ENCODE assay signal across 21 cellular contexts in the genomic region with DNA sequence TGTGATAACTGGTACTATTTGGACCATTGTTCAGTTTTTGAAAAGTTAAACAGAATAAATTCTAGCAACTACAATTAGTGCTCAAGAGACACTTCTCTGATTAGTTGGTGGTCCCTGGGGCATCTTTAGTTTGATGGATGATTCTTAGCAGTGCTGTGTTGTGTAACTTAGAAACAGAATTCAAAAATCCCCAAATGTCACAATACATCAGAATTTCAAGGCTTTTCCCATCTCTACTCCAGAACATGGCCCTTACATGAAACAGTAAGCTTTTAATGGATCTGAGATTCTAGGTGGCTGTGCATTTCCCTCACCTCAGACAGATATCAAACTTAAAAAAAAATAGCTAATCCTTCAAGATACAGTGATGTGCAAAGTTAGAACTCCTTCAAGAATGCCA.
A peak's percentile ranks its signal among the peaks of the same experiment; 100 is the strongest.
DNase-seq lines count a peak whose midpoint lies in the region; ATAC-seq and TF ChIP-seq lines count a peak whose summit lies in the region.
"Had no signal": no experiment of that assay in that cellular context is flagged by ENCODE, and none has a peak within 500 bp of the region (broad histone marks: within the 10 kb centered on the region; RNA-seq: fewer than 3 reads in every experiment).

No MANE protein-coding gene starts in this region.

- peak; percentile 18 for DNase-seq in A673 (ENCODE audit: low spot score)
- peak; percentile 5 for DNase-seq in EL
- no peak for DNase-seq in body of pancreas
- no peak for DNase-seq in sciatic nerve (ENCODE audit: low spot score)
- DNase-seq in RPMI8226 = no peak
- DNase-seq in H4 (ENCODE audit: low spot score) = no peak
- DNase-seq: Caco-2; CD4-positive, CD25-positive, alpha-beta regulatory T cell; CD8-positive, alpha-beta T cell; DMS153; DND-41; GDM1; GOT3; H7; HCEC 1CT had no signal

- ATAC-seq in body of pancreas = peak; percentile 24
- ATAC-seq in sciatic nerve = peak; percentile 50
- ATAC-seq in HG02973 (IDR thresholded peaks at IDR 0.05; ENCODE audit: unreplicated experiment) = no peak
- ATAC-seq in HG03442 (IDR thresholded peaks at IDR 0.05; ENCODE audit: unreplicated experiment) = no peak
- ATAC-seq: CD8-positive, alpha-beta T cell; GM12878 had no signal

- H3K27ac ChIP-seq in A673 (ENCODE audit: low read depth, low read length, poor library complexity, severe bottlenecking) (no peak overlapping the region), body of pancreas (no peak overlapping the region)
- H3K27ac ChIP-seq: 22Rv1, BLaER1, C4-2B had no signal

- H3K4me1 ChIP-seq in A673 (ENCODE audit: insufficient read depth, low read length, poor library complexity, severe bottlenecking) (no peaks in the 10 kb centered on the region), body of pancreas (no peaks in the 10 kb centered on the region)
- H3K4me1 ChIP-seq: BLaER1, Caco-2 had no signal

- H3K9me3 ChIP-seq in A673 (ENCODE audit: low read depth, low read length, poor library complexity, severe bottlenecking) = no peaks in the 10 kb centered on the region
- H3K9me3 ChIP-seq in body of pancreas = no peaks in the 10 kb centered on the region
- H3K9me3 ChIP-seq: BLaER1, Caco-2 had no signal

- no peak overlapping the region for H3K4me3 ChIP-seq in A673 (ENCODE audit: low read depth, low read length, poor library complexity, severe bottlenecking)
- H3K4me3 ChIP-seq in body of pancreas = no peak overlapping the region
- H3K4me3 ChIP-seq: BLaER1, GM12878 had no signal

- CTCF ChIA-PET in A673 (lab: Charles Lee) = no interaction called here

- H3K36me3 ChIP-seq in A673 (ENCODE audit: insufficient read depth, low read length, poor library complexity, severe bottlenecking) (no peaks in the 10 kb centered on the region), body of pancreas (replicated peaks in 1 of 2; ENCODE audit: insufficient read depth in 1 of 2, low read depth in 2 of 2) (no peaks in the 10 kb centered on the region)
- H3K36me3 ChIP-seq: BLaER1 had no signal

- TF ChIP-seq POLR2A in body of pancreas (IDR thresholded peaks at IDR 0.05) = no peak

- TF ChIP-seq CTCF in A673 (conservative IDR thresholded peaks at IDR 0.05; ENCODE audit: low read depth, low read length) (no peak), body of pancreas (IDR thresholded peaks at IDR 0.05) (no peak)

- BruUV-seq in A673 (replicated peaks; lab: Mats Ljungman, UMichigan) = no TSS peak

- H3K27me3 ChIP-seq in A673 (replicated peaks; ENCODE audit: insufficient read depth, low read depth, low read length, poor library complexity) (no peaks in the 10 kb centered on the region), body of pancreas (no peaks in the 10 kb centered on the region)
- H3K27me3 ChIP-seq: BLaER1 had no signal

- POLR2A ChIA-PET in A673 (lab: Charles Lee; ENCODE audit: low non-redundant PET) = no interaction called here

- intact Hi-C loops in A673 (cut with micrococcal nuclease; ENCODE audit: unreplicated experiment) = no loop called here
- intact Hi-C loops in body of pancreas (cut with DNase I) = no loop called here
- intact Hi-C loops in sciatic nerve (cut with DNase I) = no loop called here

Comparison
In these comparisons a context has a peak if more than half of its experiments do, and no peak if none do; other contexts are left out.
1. DNase-seq: peak in A673 (single experiment) and EL (single experiment); none in body of pancreas (0 of 4), sciatic nerve (single experiment), RPMI8226 (single experiment) and H4 (single experiment).
2. ATAC-seq: peak in body of pancreas (single experiment) and sciatic nerve (single experiment); none in HG02973 (single experiment) and HG03442 (single experiment).